Comparison of ENCODE assay signal across 12 cellular contexts in genomic region chr9:129402341-129402739, GRCh38.
DNase-seq lines count a peak whose midpoint lies in the region; ATAC-seq, FAIRE-seq and TF ChIP-seq lines count a peak whose summit lies in the region.
"Had no signal": no experiment of that assay in that cellular context is flagged by ENCODE, and none has a peak within 500 bp of the region (broad histone marks: within the 10 kb centered on the region; RNA-seq: fewer than 3 reads in every experiment).

No MANE protein-coding gene starts in this region.

- no peak overlapping the region for H2AFZ ChIP-seq in H1 (ENCODE audit: low read length)

- no peak overlapping the region for H4K5ac ChIP-seq in H1 (ENCODE audit: insufficient read length, low read depth, low read length)

- ATAC-seq in left colon: no peak

- H3K9me3 ChIP-seq in NT2/D1 (ENCODE audit: insufficient read depth, low read length): peaks cover 3% of the 10 kb centered on the region; the same call in 1 of the 2 replicates
- H3K9me3 ChIP-seq in H1 (ENCODE audit: insufficient read depth in 2 of 2, low read depth in 1 of 2, low read length in 1 of 2): no peaks in the 10 kb centered on the region
- no peaks in the 10 kb centered on the region for H3K9me3 ChIP-seq in mesodermal cell (ENCODE audit: control insufficient read depth, low read length)
- no peaks in the 10 kb centered on the region for H3K9me3 ChIP-seq in testis

- FAIRE-seq in H1 (lab: Jason Lieb, UNC) (no peak), D721Med (lab: Jason Lieb, UNC) (no peak)
- FAIRE-seq: RCC 7860 had no signal

- peak overlapping the region; percentile 50; the same call in 1 of the 2 replicates for H2BK12ac ChIP-seq in H1 (ENCODE audit: low read depth, low read length)

- H3K4me2 ChIP-seq in H1 (ENCODE audit: insufficient read depth in 1 of 2, low read depth in 2 of 2, low read length in 2 of 2): peak overlapping the region; percentile 55 to 70

- H3K56ac ChIP-seq in H1 (replicated peaks; ENCODE audit: insufficient read length, low read depth, low read length): no peak overlapping the region

- no peak overlapping the region for H2BK120ac ChIP-seq in H1 (replicated peaks; ENCODE audit: low read depth, low read length)

- H3K27ac ChIP-seq in H1 (ENCODE audit: low read depth, low read length) (no peak overlapping the region), mesodermal cell (ENCODE audit: low read depth, low read length, severe bottlenecking) (peak overlapping the region; percentile 59), testis (peak overlapping the region; percentile 44 to 68)

- H3K4me1 ChIP-seq in NT2/D1 (ENCODE audit: insufficient read depth, insufficient read length): peaks cover 52% of the 10 kb centered on the region
- peaks cover 5 to 50% (median 20%) of the 10 kb centered on the region in 4 experiments for H3K4me1 ChIP-seq in H1 (replicated peaks in 1 of 4; ENCODE audit: control insufficient read depth in 3 of 4, insufficient read depth in 4 of 4, low read length in 3 of 4)
- peaks cover 39% of the 10 kb centered on the region for H3K4me1 ChIP-seq in mesodermal cell (ENCODE audit: control insufficient read depth, insufficient read depth, low read length, poor library complexity, severe bottlenecking)
- H3K4me1 ChIP-seq in testis: peaks cover 4% of the 10 kb centered on the region

- peak overlapping the region; percentile 99; the same call in 1 of the 2 replicates for H2BK20ac ChIP-seq in H1 (ENCODE audit: low read length)

- H4K91ac ChIP-seq in H1 (replicated peaks; ENCODE audit: insufficient read length, low read length): peak overlapping the region; percentile 68

- H3K27me3 ChIP-seq in NT2/D1 (ENCODE audit: insufficient read depth, insufficient read length) (peaks cover 5% of the 10 kb centered on the region), H1 (replicated peaks in 1 of 4; ENCODE audit: control insufficient read depth in 3 of 4, extremely low read depth in 1 of 4, insufficient read depth in 3 of 4, low read length in 3 of 4) (peaks cover 0 to 3% (median 0%) of the 10 kb centered on the region in 4 experiments; a peak in 1 of 7 replicates), testis (no peaks in the 10 kb centered on the region)

- peaks cover 6% of the 10 kb centered on the region; the same call in 1 of the 2 replicates for H3K23me2 ChIP-seq in H1 (ENCODE audit: low read depth, low read length)

- TF ChIP-seq RAD21 in H1 (IDR thresholded peaks at IDR 0.05 in 1 of 2, conservative IDR thresholded peaks at IDR 0.05 in 1 of 2; ENCODE audit: low read depth in 2 of 2, low read length in 2 of 2): 0 out of 4 replicates have a peak, but pooled peaks of 1 of the 2 experiments have one; percentile 16

- no peak overlapping the region for H3K23ac ChIP-seq in H1 (ENCODE audit: insufficient read length)

- CTCF ChIA-PET in H1 (lab: Charles Lee; ENCODE audit: partially characterized antibody): interaction anchor here (0.6 to 1.8 kb wide), 6 partner anchors 22 to 228 kb away, joined by 3 to 4 read pairs (median 3); partner anchors contain the start of gene IER5L

- TF ChIP-seq POLR2A in H1 (IDR thresholded peaks at IDR 0.05; ENCODE audit: control extremely low read depth in 1 of 2, low read depth in 2 of 2, low read length in 2 of 2) (no peak), testis (IDR thresholded peaks at IDR 0.05) (no peak), lower leg skin (IDR thresholded peaks at IDR 0.05) (no peak)

- no peak overlapping the region for H3K4ac ChIP-seq in H1 (replicated peaks; ENCODE audit: insufficient read length, low read depth, low read length)

- POLR2A ChIA-PET in H1 (lab: Charles Lee; ENCODE audit: partially characterized antibody): interaction anchor here (0.9 to 3.1 kb wide), 7 partner anchors 11 to 95 kb away, joined by 3 to 11 read pairs (median 5); no protein-coding TSS in a partner anchor

- no peak overlapping the region for H4K8ac ChIP-seq in H1 (ENCODE audit: extremely low read depth, insufficient read depth, low read length)

- DNase-seq in NT2/D1 (ENCODE audit: low read depth, low spot score) (peak; percentile 43), H1 (ENCODE audit: low read depth in 1 of 2, low spot score in 2 of 2) (peak in 1 of 2 experiments; percentile 69), testis (no peak), D721Med (ENCODE audit: insufficient read length, low spot score) (no peak), NCI-H748 (lab: John Stamatoyannopoulos, UW; ENCODE audit: unreplicated experiment) (no peak), lower leg skin (ENCODE audit: low spot score in 2 of 2) (no peak), left colon (no peak)
- DNase-seq: activated CD4-positive, alpha-beta T cell treated with anti-CD3 and anti-CD28 coated beads for 48 hours; DMS53; stimulated activated CD4-positive, alpha-beta T cell treated with anti-CD3 and anti-CD28 coated beads, Interleukin-2, amount 100 ng/mL, for 48 hours had no signal

- TF ChIP-seq EP300 in H1 (IDR thresholded peaks at IDR 0.05; ENCODE audit: borderline replicate concordance in 1 of 2, low read depth in 2 of 2, low read length in 2 of 2): no peak

- no peak overlapping the region for H2AK5ac ChIP-seq in H1 (ENCODE audit: low read depth, low read length)

- 9% methylated on average over 16 of the region's 20 CpGs; no CpG with 5 or more reads in 1 of the 2 experiments for WGBS in H1 (ENCODE audit: extremely low coverage in 1 of 2, insufficient coverage in 1 of 2, insufficient read length in 1 of 2, insufficient replicate concordance in 2 of 2, low coverage in 1 of 2, low lambda C conversion rate in 2 of 2, missing lambda C conversion rate in 1 of 2), 2 experiments
- 14 to 17% methylated on average over 18 to 20 of the region's 20 CpGs for WGBS in mesodermal cell (ENCODE audit: insufficient coverage in 2 of 2), 2 experiments
- WGBS in testis, 2 donors: 41 to 46% methylated on average over 20 of the region's 20 CpGs
- WGBS in lower leg skin, 2 donors: 16 to 27% methylated on average over 20 of the region's 20 CpGs

- H3K4me3 ChIP-seq in NT2/D1 (ENCODE audit: insufficient read length, low read depth) (peak overlapping the region; percentile 19), H1 (ENCODE audit: extremely low read depth in 1 of 4, insufficient read depth in 2 of 4, low read depth in 3 of 4, low read length in 4 of 4) (peak overlapping the region in 1 of 4 experiments; percentile 45; a peak in 2 of 8 replicates), mesodermal cell (ENCODE audit: extremely low read depth, insufficient read depth, low read length, poor library complexity, severe bottlenecking) (no peak overlapping the region), testis (no peak overlapping the region), lower leg skin (ENCODE audit: low read depth, poor library complexity, severe bottlenecking) (no peak overlapping the region)

- H3K79me1 ChIP-seq in H1 (ENCODE audit: low read depth, low read length): no peaks in the 10 kb centered on the region

- H3K9ac ChIP-seq in NT2/D1 (ENCODE audit: insufficient read length, low read depth): peak overlapping the region; percentile 74
- H3K9ac ChIP-seq in H1 (replicated peaks in 1 of 4; ENCODE audit: extremely low read depth in 1 of 4, low read depth in 3 of 4, low read length in 3 of 4): no peak overlapping the region

- H3K14ac ChIP-seq in H1 (ENCODE audit: insufficient read length): no peak overlapping the region

- no peaks in the 10 kb centered on the region for H3K79me2 ChIP-seq in H1 (ENCODE audit: control insufficient read depth in 1 of 2, insufficient read depth in 2 of 2, low read length in 2 of 2)

- TF ChIP-seq CTCF in H1 (IDR thresholded peaks at IDR 0.05; ENCODE audit: control extremely low read depth in 1 of 3, insufficient read depth in 1 of 3, low read depth in 1 of 3, low read length in 3 of 3) (no peak), testis (IDR thresholded peaks at IDR 0.05) (no peak), D721Med (IDR thresholded peaks at IDR 0.05; ENCODE audit: insufficient read depth, missing control alignments) (no peak), lower leg skin (IDR thresholded peaks at IDR 0.05) (no peak)

- H4K20me1 ChIP-seq in H1 (replicated peaks in 1 of 2; ENCODE audit: control insufficient read depth in 1 of 2, insufficient read depth in 2 of 2, low read length in 2 of 2): peaks cover 0 to 2% of the 10 kb centered on the region in 2 experiments

- H3K36me3 ChIP-seq in NT2/D1 (ENCODE audit: insufficient read depth, insufficient read length, low read length): no peaks in the 10 kb centered on the region
- H3K36me3 ChIP-seq in H1 (ENCODE audit: control insufficient read depth in 2 of 4, insufficient read depth in 4 of 4, low read length in 3 of 4): no peaks in the 10 kb centered on the region
- no peaks in the 10 kb centered on the region for H3K36me3 ChIP-seq in mesodermal cell (ENCODE audit: control insufficient read depth, insufficient read depth, low read length)
- no peaks in the 10 kb centered on the region for H3K36me3 ChIP-seq in testis (ENCODE audit: low read depth, missing control alignments)

- H3K18ac ChIP-seq in H1 (ENCODE audit: extremely low read depth, low read length): peak overlapping the region; percentile 90

- H2BK5ac ChIP-seq in H1 (ENCODE audit: low read depth, low read length): peak overlapping the region; percentile 63; the same call in 1 of the 2 replicates

- intact Hi-C loops in testis (cut with DNase I; ENCODE audit: low total_unique reads) (no loop called here), lower leg skin (cut with DNase I; ENCODE audit: low total_unique reads) (no loop called here), left colon (cut with DNase I, micrococcal nuclease) (no loop called here)

- H2BK15ac ChIP-seq in H1 (ENCODE audit: low read length): 0 out of 2 replicates have a peak overlapping the region, but pooled peaks have one; percentile 46

TF ChIP-seq in H1, 55 proteins besides CTCF, POLR2A, EP300 and RAD21 (continues in another document):
- TF ChIP-seq RFX5 (IDR thresholded peaks at IDR 0.05; ENCODE audit: borderline replicate concordance, low read depth, low read length): no peak
- TF ChIP-seq SAP30 (IDR thresholded peaks at IDR 0.05; ENCODE audit: insufficient read depth, insufficient replicate concordance, low read length): no peak
- TF ChIP-seq ASH2L (IDR thresholded peaks at IDR 0.05; ENCODE audit: low read length): peak; percentile 57
- no peak for TF ChIP-seq ATF2 (IDR thresholded peaks at IDR 0.05; ENCODE audit: low read length)
- 0 out of 2 replicates have a peak, but pooled peaks have one; percentile 58 for TF ChIP-seq SP1 (IDR thresholded peaks at IDR 0.05; ENCODE audit: low read depth, low read length)
- TF ChIP-seq HDAC2 (IDR thresholded peaks at IDR 0.05; ENCODE audit: borderline replicate concordance in 1 of 2, low read depth in 2 of 2, low read length in 2 of 2): no peak
